ENCODE assay signal across 17 cellular contexts in genomic region chr3:142858043-142858442, GRCh38.
"Had no signal": no experiment of that assay in that cellular context is flagged by ENCODE, and none has a peak within 500 bp of the region (broad histone marks: within the 10 kb centered on the region; RNA-seq: fewer than 3 reads in every experiment).

No MANE protein-coding gene starts in this region.

- ATAC-seq: activated CD8-positive, alpha-beta T cell treated with anti-CD3 and anti-CD28 coated beads for 36 hours; activated naive CD4-positive, alpha-beta T cell treated with anti-CD3 and anti-CD28 coated beads, Interleukin-2, amount 50 U/mL, for 72 hours; esophagus mucosa; natural killer cell had no signal

- DNase-seq: activated CD8-positive, alpha-beta T cell treated with anti-CD3 and anti-CD28 coated beads for 36 hours; activated effector memory CD4-positive, alpha-beta T cell treated with anti-CD3 and anti-CD28 coated beads, Interleukin-2, amount 50 U/mL, for 16 hours; activated T-cell treated with anti-CD3 and anti-CD28 coated beads, Interleukin-2, amount 50 U/mL, for 48 hours; amniotic stem cell; caudate nucleus; colonic mucosa; hypothalamus; kidney glomerular epithelial cell; mesendoderm; natural killer cell; stimulated activated CD4-positive, alpha-beta T cell treated with anti-CD3 and anti-CD28 coated beads, Interleukin-4, amount 100 ng/mL, for 1 hour; stimulated activated naive CD4-positive, alpha-beta T cell; uterus; WERI-Rb-1 had no signal

- FAIRE-seq: endometrium had no signal
